1 cellular context compared by ENCODE assay signal in the genomic region with DNA sequence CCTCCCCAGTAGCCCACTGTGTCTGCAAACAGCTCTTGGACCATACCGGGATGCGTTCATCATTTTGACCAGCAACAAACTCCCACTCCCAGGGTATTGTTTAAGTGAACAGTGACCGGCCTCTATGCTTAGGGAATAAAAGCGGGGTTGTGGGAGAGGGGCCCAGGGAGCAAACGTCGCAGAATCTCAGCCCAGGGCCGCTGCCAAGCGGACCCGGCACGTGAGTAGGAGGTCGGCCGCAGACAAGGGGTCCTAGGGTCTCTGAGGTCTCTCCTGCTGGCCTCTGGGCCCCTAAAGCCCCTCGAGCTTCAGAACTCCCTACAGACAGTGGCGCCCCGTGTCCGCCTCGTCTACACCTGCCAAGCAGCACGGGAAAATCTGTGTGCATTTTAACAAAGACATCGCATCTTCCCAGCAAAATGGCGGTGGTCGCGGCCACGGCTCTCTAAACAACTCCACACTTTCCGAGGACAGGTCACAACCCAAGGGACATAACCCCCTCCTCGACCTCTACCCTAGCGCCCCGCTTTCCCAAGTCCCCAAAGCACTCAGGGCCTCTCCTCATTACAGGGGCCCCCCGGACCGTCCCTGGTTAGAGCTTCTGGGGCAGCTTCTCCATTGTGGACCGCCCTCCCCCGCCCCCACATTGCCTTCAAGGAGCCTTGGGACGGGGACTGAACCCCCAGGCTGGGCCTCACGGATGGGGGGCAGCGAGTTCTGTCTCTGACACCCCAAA.
TF ChIP-seq lines count a peak whose summit lies in the region.

No MANE protein-coding gene starts in this region.

TF ChIP-seq in IMR-90, 13 proteins besides CTCF, POLR2A, EP300 and RAD21 (continued from another document):
- TF ChIP-seq RCOR1 (IDR thresholded peaks at IDR 0.05; ENCODE audit: insufficient replicate concordance, low read length), result no peak
